20 cellular contexts compared by ENCODE assay signal in the genomic region with DNA sequence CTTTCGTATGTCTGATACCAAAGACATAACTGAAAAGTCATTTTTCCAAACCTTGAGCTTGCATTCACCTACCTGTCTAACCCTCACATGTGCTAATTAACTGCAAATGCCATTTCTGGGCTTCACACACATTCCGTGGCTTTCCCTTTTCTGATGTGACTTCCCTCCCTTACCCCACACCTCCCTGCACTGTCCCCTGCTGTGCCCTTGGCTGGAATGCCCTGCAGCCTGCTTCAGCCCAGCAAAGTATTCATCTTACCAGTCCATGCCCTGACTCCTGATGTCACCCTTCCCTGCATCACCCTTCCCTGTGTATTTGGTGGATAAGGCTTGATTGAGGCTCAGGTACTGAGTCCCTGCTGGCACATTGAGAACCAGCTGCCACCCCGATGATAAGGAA. TPM values are rescaled to one million over a fixed set of nuclear protein-coding genes. Genes with fewer than 3 reads are reported as not detected.
A peak's percentile ranks its signal among the peaks of the same experiment; 100 is the strongest.
DNase-seq lines count a peak whose midpoint lies in the region; ATAC-seq, FAIRE-seq and TF ChIP-seq lines count a peak whose summit lies in the region.
"Had no signal": no experiment of that assay in that cellular context is flagged by ENCODE, and none has a peak within 500 bp of the region (broad histone marks: within the 10 kb centered on the region; RNA-seq: fewer than 3 reads in every experiment).

No MANE protein-coding gene starts in this region.

- H3K9me3 ChIP-seq in HEK293 (ENCODE audit: control insufficient read depth, insufficient read depth, low read depth, low read length) (no peaks in the 10 kb centered on the region), K562 (replicated peaks; ENCODE audit: control insufficient read depth, insufficient read depth, low read depth, low read length) (no peaks in the 10 kb centered on the region)
- H3K9me3 ChIP-seq: HAP-1, MG63, SK-N-SH had no signal

- DNase-seq in ELF-1 (ENCODE audit: low read depth, low spot score) (peak; percentile 36), K562 (ENCODE audit: extremely low read depth in 1 of 4, low spot score in 3 of 4) (no peak), mesendoderm (peak; percentile 22), HT-29 (ENCODE audit: low spot score) (no peak), GM10266 (ENCODE audit: extremely low spot score) (no peak)
- no peak for DNase-seq in stimulated activated naive CD8-positive, alpha-beta T cell treated with anti-CD3 and anti-CD28 coated beads, Interleukin-15, Interleukin-2, amounts not matched to agents 100 U/mL and 50 U/mL, for 24 hours
- DNase-seq: CD4-positive, CD25-positive, alpha-beta regulatory T cell; COR-L47; DMS79; MG63; NCI-H1417; NCI-H187; NCI-H2107; NCI-H69; SIG-M5; SK-N-SH had no signal

- H3K79me2 ChIP-seq in K562 (ENCODE audit: control insufficient read depth, insufficient read depth, low read length), result no peaks in the 10 kb centered on the region
- H3K79me2 ChIP-seq in mesendoderm (ENCODE audit: control insufficient read depth, insufficient read depth, low read length), result no peaks in the 10 kb centered on the region

- CTCF ChIA-PET in HEK293 (lab: Yijun Ruan, JAX) (interaction anchor here (0.6 to 1.5 kb wide), 3 partner anchors 41 to 325 kb away, joined by 3 to 5 read pairs (median 4); no protein-coding TSS in a partner anchor), K562 (lab: Yijun Ruan, JAX; ENCODE audit: low intra/inter-chr PET ratio) (no interaction called here)

- H3K4me3 ChIP-seq in HEK293 (ENCODE audit: low read depth, low read length) (no peak overlapping the region), K562 (no peak overlapping the region), mesendoderm (ENCODE audit: low read length) (no peak overlapping the region)
- H3K4me3 ChIP-seq: GM12878, HAP-1, MG63 had no signal

- H2BK5ac ChIP-seq in mesendoderm (ENCODE audit: low read length), result no peak overlapping the region

- H3K56ac ChIP-seq in mesendoderm (ENCODE audit: low read length), result no peak overlapping the region

- POLR2A ChIA-PET in HEK293 (lab: Yijun Ruan, JAX) (interaction anchor here (1.1 kb wide), 1 partner anchor 12 kb away, joined by 4 read pairs; the partner anchor contains the start of genes ELMOD3 and RETSAT), K562 (lab: Yijun Ruan, JAX) (interaction anchor here (0.7 to 2.0 kb wide), 4 partner anchors 9 to 1260 kb away, joined by 3 to 6 read pairs (median 4); partner anchors contain the start of genes ELMOD3 and RETSAT)

- H2AFZ ChIP-seq in K562 (ENCODE audit: low read depth, low read length), result no peak overlapping the region

- intact Hi-C loops in K562 (cut with micrococcal nuclease), result no loop called here

- H3K23ac ChIP-seq in mesendoderm (ENCODE audit: low read length), result no peak overlapping the region

- no peak for ATAC-seq in K562
- no peak for ATAC-seq in stimulated activated naive CD8-positive, alpha-beta T cell treated with anti-CD3 and anti-CD28 coated beads, Interleukin-15, Interleukin-2, amounts not matched to agents 100 U/mL and 50 U/mL, for 24 hours
- ATAC-seq: GM12878 had no signal

- H2BK15ac ChIP-seq in mesendoderm (replicated peaks; ENCODE audit: low read depth), result no peak overlapping the region

- no peaks in the 10 kb centered on the region for H3K9me1 ChIP-seq in K562 (ENCODE audit: control insufficient read depth, insufficient read depth, low read length)

- no peak overlapping the region for H2AK5ac ChIP-seq in mesendoderm (ENCODE audit: low read length)

- no TSS peak for BruUV-seq in K562 (replicated peaks; lab: Mats Ljungman, UMichigan)

- H3K18ac ChIP-seq in mesendoderm (ENCODE audit: low read length), result no peak overlapping the region

- TF ChIP-seq CTCF in HEK293 (tag by site-specific recombination; IDR thresholded peaks at IDR 0.05) (no peak), K562 (IDR thresholded peaks at IDR 0.05 in 2 of 3, conservative IDR thresholded peaks at IDR 0.05 in 1 of 3; ENCODE audit: insufficient read depth in 2 of 3, low read depth in 1 of 3, low read length in 3 of 3) (no peak), GM10266 (IDR thresholded peaks at IDR 0.05; ENCODE audit: control insufficient read depth, insufficient read depth, low read depth, missing control alignments) (no peak)

- H3K4me2 ChIP-seq in K562 (ENCODE audit: insufficient read depth, low read length) (no peak overlapping the region), mesendoderm (ENCODE audit: low read length) (no peak overlapping the region)
- H3K4me2 ChIP-seq: SK-N-SH had no signal

- WGBS in K562 (ENCODE audit: insufficient coverage, low coverage, missing lambda C conversion rate), result 78% methylated on average over 2 of the region's 3 CpGs
- WGBS in mesendoderm (ENCODE audit: extremely low coverage, insufficient coverage, low lambda C conversion rate), result no CpG with 5 or more reads among the region's 3 CpGs

- H3K27ac ChIP-seq in HEK293 (ENCODE audit: extremely low read depth, low read depth, low read length), result no peak overlapping the region
- no peak overlapping the region for H3K27ac ChIP-seq in K562 (ENCODE audit: extremely low read depth, low read depth, low read length)
- no peak overlapping the region for H3K27ac ChIP-seq in mesendoderm (ENCODE audit: low read depth, low read length)

- H3K9ac ChIP-seq in K562 (ENCODE audit: insufficient read depth in 1 of 2, low read depth in 2 of 2, low read length in 2 of 2), result no peak overlapping the region
- H3K9ac ChIP-seq in mesendoderm (ENCODE audit: low read length), result no peak overlapping the region
- H3K9ac ChIP-seq: SK-N-SH had no signal

- H3K27me3 ChIP-seq in K562 (ENCODE audit: control insufficient read depth in 2 of 2, insufficient read depth in 2 of 2, low read length in 2 of 2) (no peaks in the 10 kb centered on the region; a peak in 1 of 5 replicates), mesendoderm (ENCODE audit: insufficient read depth, low read length, poor library complexity) (no peaks in the 10 kb centered on the region)

- no peaks in the 10 kb centered on the region for H3K4me1 ChIP-seq in HEK293 (ENCODE audit: control insufficient read depth, insufficient read depth, low read length)
- H3K4me1 ChIP-seq in K562 (replicated peaks in 1 of 2; ENCODE audit: control insufficient read depth in 2 of 2, insufficient read depth in 2 of 2, low read length in 2 of 2), result peaks cover 0 to 3% of the 10 kb centered on the region in 2 experiments; a peak in 3 of 5 replicates
- no peaks in the 10 kb centered on the region for H3K4me1 ChIP-seq in mesendoderm (ENCODE audit: control insufficient read depth, low read depth, low read length)

- no peak for TF ChIP-seq EP300 in K562 (IDR thresholded peaks at IDR 0.05; ENCODE audit: low read length)

- no peak for TF ChIP-seq RAD21 in K562 (CRISPR knock-in tag; conservative IDR thresholded peaks at IDR 0.05 in 1 of 2, IDR thresholded peaks at IDR 0.05 in 1 of 2)

- H3K4ac ChIP-seq in mesendoderm (ENCODE audit: low read depth, low read length), result no peak overlapping the region

- H3K79me1 ChIP-seq in mesendoderm (ENCODE audit: low read length), result no peaks in the 10 kb centered on the region

- H3K36me3 ChIP-seq in HEK293 (ENCODE audit: control insufficient read depth in 2 of 2, insufficient read depth in 1 of 2, low read length in 2 of 2), result peaks cover 1 to 44% of the 10 kb centered on the region in 2 experiments; a peak in 2 of 3 replicates
- peaks cover 19% of the 10 kb centered on the region; the same call in 1 of the 3 replicates for H3K36me3 ChIP-seq in K562 (ENCODE audit: control insufficient read depth, insufficient read depth, low read length)
- H3K36me3 ChIP-seq in mesendoderm (ENCODE audit: control insufficient read depth, insufficient read depth, low read length), result peaks cover 4% of the 10 kb centered on the region

- in situ Hi-C loops in K562 (cut with MboI), result no loop called here

- H4K20me1 ChIP-seq in K562 (replicated peaks; ENCODE audit: control insufficient read depth, insufficient read depth, low read length), result no peaks in the 10 kb centered on the region

- H2BK120ac ChIP-seq in mesendoderm (ENCODE audit: low read depth, low read length), result no peak overlapping the region

- no peak overlapping the region for H4K5ac ChIP-seq in mesendoderm (ENCODE audit: low read length)

- peak; percentile 15 for FAIRE-seq in K562 (lab: Jason Lieb, UNC)
- FAIRE-seq: A204.1, GM12878 had no signal

- TF ChIP-seq POLR2A in K562 (conservative IDR thresholded peaks at IDR 0.05), result no peak; the same call in 1 of the 2 replicates

- no peak overlapping the region for H4K8ac ChIP-seq in mesendoderm (ENCODE audit: low read depth, low read length)

RNA-seq across cellular contexts. Expression of gene RETSAT, which starts 12.2 kb away (rescaled TPM):
- 45.6 and 82.8 TPM in 2 replicates for total RNA-seq in K562 (2011; cell fraction: chromatin; rRNA removed; ENCODE audit: low replicate concordance)
- 68.5 and 68.6 TPM in 2 replicates for total RNA-seq in K562 (2011; cell fraction: nucleolus; rRNA removed)
- 61.2 and 66.1 TPM in 2 replicates for total RNA-seq in K562 (2011; cell fraction: nucleoplasm; rRNA removed)
- total RNA-seq in K562 (2014; rRNA removed) (12.3 and 15.6 TPM in 2 replicates), K562 (2014; rRNA removed; fragmentation: Illumina TruSeq; extraction: Trizol) (13.2 and 14.4 TPM in 2 replicates), K562 (2015; rRNA removed; fragmentation: Illumina TruSeq; extraction: Trizol) (17.9 and 20.0 TPM in 2 replicates), K562 (2021) (19.5 and 20.1 TPM in 2 replicates)
- polyA plus RNA-seq in K562 (2011; rRNA removed) (16.8 and 18.3 TPM in 2 replicates), K562 (2014; fragmentation: Illumina TruSeq; extraction: Trizol) (18.7 and 21.6 TPM in 2 replicates), K562 (2014; fragmentation: Nextera tagmentation; extraction: Ambion mirVana) (1 to 10 TPM; 1.9 to 5.6 TPM), K562 (2014; rRNA removed) (13.8 and 16.5 TPM in 2 replicates)
- polyA plus RNA-seq in K562 (2011; cell fraction: cytosol; rRNA removed), result 16.5 and 17.9 TPM in 2 replicates
- 58.2 and 61.1 TPM in 2 replicates for polyA plus RNA-seq in K562 (2011; cell fraction: nucleus; rRNA removed)
- polyA plus RNA-seq in K562 (2012), result 18.6 and 29.4 TPM in 2 replicates
- polyA minus RNA-seq in K562 (2011; rRNA and poly(A)+ RNA removed), result 17.0 and 18.0 TPM in 2 replicates
- 13.9 and 14.6 TPM in 2 replicates for polyA minus RNA-seq in K562 (2011; cell fraction: cytosol; rRNA and poly(A)+ RNA removed)
- 17.0 and 26.4 TPM in 2 replicates for polyA minus RNA-seq in K562 (2011; cell fraction: nucleus; rRNA and poly(A)+ RNA removed)
- polyA plus RNA-seq in mesendoderm (2013, experiment 1 of 2), result 6.9 TPM
- polyA plus RNA-seq in mesendoderm (2013, experiment 2 of 2), result 7.5 TPM
- 18.5 and 23.5 TPM in 2 replicates for total RNA-seq in HT-29 (2014; rRNA removed; shearing (Covaris generic))

RNA-seq across cellular contexts. Expression of gene ELMOD3, which starts 12.4 kb away (rescaled TPM):
- 51.6 and 62.7 TPM in 2 replicates for total RNA-seq in K562 (2011; cell fraction: chromatin; rRNA removed; ENCODE audit: low replicate concordance)
- 34.3 and 36.0 TPM in 2 replicates for total RNA-seq in K562 (2011; cell fraction: nucleolus; rRNA removed)
- total RNA-seq in K562 (2011; cell fraction: nucleoplasm; rRNA removed), result 37.3 and 43.5 TPM in 2 replicates
- total RNA-seq in K562 (2014; rRNA removed), result 6.2 and 9.8 TPM in 2 replicates
- total RNA-seq in K562 (2014; rRNA removed; fragmentation: Illumina TruSeq; extraction: Trizol), result 10.5 and 11.6 TPM in 2 replicates
- 12.4 and 14.5 TPM in 2 replicates for total RNA-seq in K562 (2015; rRNA removed; fragmentation: Illumina TruSeq; extraction: Trizol)
- 7.8 and 9.2 TPM in 2 replicates for total RNA-seq in K562 (2021)
- 14.5 and 18.7 TPM in 2 replicates for polyA plus RNA-seq in K562 (2011; rRNA removed)
- 11.4 and 12.2 TPM in 2 replicates for polyA plus RNA-seq in K562 (2011; cell fraction: cytosol; rRNA removed)
- 29.7 and 49.5 TPM in 2 replicates for polyA plus RNA-seq in K562 (2011; cell fraction: nucleus; rRNA removed)
- 8.8 and 16.0 TPM in 2 replicates for polyA plus RNA-seq in K562 (2012)
- 11.1 and 14.3 TPM in 2 replicates for polyA plus RNA-seq in K562 (2014; fragmentation: Illumina TruSeq; extraction: Trizol)
- 1 to 10 TPM; 2.7 to 6.4 TPM for polyA plus RNA-seq in K562 (2014; fragmentation: Nextera tagmentation; extraction: Ambion mirVana)
- 14.5 and 14.6 TPM in 2 replicates for polyA plus RNA-seq in K562 (2014; rRNA removed)
- polyA minus RNA-seq in K562 (2011; rRNA and poly(A)+ RNA removed), result 11.0 and 17.1 TPM in 2 replicates
- 2.5 and 4.8 TPM in 2 replicates for polyA minus RNA-seq in K562 (2011; cell fraction: cytosol; rRNA and poly(A)+ RNA removed)
- 11.9 and 12.7 TPM in 2 replicates for polyA minus RNA-seq in K562 (2011; cell fraction: nucleus; rRNA and poly(A)+ RNA removed)
- polyA plus RNA-seq in mesendoderm (2013, experiment 1 of 2), result 5.0 TPM
- 4.7 TPM for polyA plus RNA-seq in mesendoderm (2013, experiment 2 of 2)
- total RNA-seq in HT-29 (2014; rRNA removed; shearing (Covaris generic)), result 6.5 and 7.1 TPM in 2 replicates

RNA-seq across cellular contexts. Expression of gene TGOLN2, which starts 14.4 kb away (rescaled TPM):
- total RNA-seq in K562 (2011; cell fraction: chromatin; rRNA removed; ENCODE audit: low replicate concordance), result 117 and 121 TPM in 2 replicates
- 73.6 and 84.5 TPM in 2 replicates for total RNA-seq in K562 (2011; cell fraction: nucleolus; rRNA removed)
- total RNA-seq in K562 (2011; cell fraction: nucleoplasm; rRNA removed), result 118 and 151 TPM in 2 replicates
- total RNA-seq in K562 (2014; rRNA removed), result 35.9 and 40.7 TPM in 2 replicates
- total RNA-seq in K562 (2014; rRNA removed; fragmentation: Illumina TruSeq; extraction: Trizol), result 28.3 and 32.1 TPM in 2 replicates
- 30.7 and 31.9 TPM in 2 replicates for total RNA-seq in K562 (2015; rRNA removed; fragmentation: Illumina TruSeq; extraction: Trizol)
- total RNA-seq in K562 (2021), result 47.4 and 48.0 TPM in 2 replicates
- polyA plus RNA-seq in K562 (2011; rRNA removed), result 38.9 and 61.7 TPM in 2 replicates
- polyA plus RNA-seq in K562 (2011; cell fraction: cytosol; rRNA removed), result 33.8 and 36.9 TPM in 2 replicates
- 42.9 and 60.6 TPM in 2 replicates for polyA plus RNA-seq in K562 (2011; cell fraction: nucleus; rRNA removed)
- 35.4 and 54.6 TPM in 2 replicates for polyA plus RNA-seq in K562 (2012)
- polyA plus RNA-seq in K562 (2014; fragmentation: Illumina TruSeq; extraction: Trizol), result 60.5 and 66.5 TPM in 2 replicates
- polyA plus RNA-seq in K562 (2014; fragmentation: Nextera tagmentation; extraction: Ambion mirVana), result 10 to 100 TPM; 13.0 to 18.0 TPM
- 52.1 and 53.1 TPM in 2 replicates for polyA plus RNA-seq in K562 (2014; rRNA removed)
- polyA minus RNA-seq in K562 (2011; rRNA and poly(A)+ RNA removed), result 27.2 and 44.1 TPM in 2 replicates
- 19.2 and 19.4 TPM in 2 replicates for polyA minus RNA-seq in K562 (2011; cell fraction: cytosol; rRNA and poly(A)+ RNA removed)
- polyA minus RNA-seq in K562 (2011; cell fraction: nucleus; rRNA and poly(A)+ RNA removed), result 25.9 and 26.5 TPM in 2 replicates
- 40.7 TPM for polyA plus RNA-seq in mesendoderm (2013, experiment 1 of 2)
- polyA plus RNA-seq in mesendoderm (2013, experiment 2 of 2), result 39.8 TPM
- 121 and 133 TPM in 2 replicates for total RNA-seq in HT-29 (2014; rRNA removed; shearing (Covaris generic))

Comparison
In these comparisons a context has a peak if more than half of its experiments do, and no peak if none do; other contexts are left out.
1. DNase-seq: peak in ELF-1 (single experiment) and mesendoderm (single experiment); none in K562 (0 of 4), stimulated activated naive CD8-positive, alpha-beta T cell treated with anti-CD3 and anti-CD28 coated beads, Interleukin-15, Interleukin-2, amounts not matched to agents 100 U/mL and 50 U/mL, for 24 hours (single experiment), HT-29 (single experiment) and GM10266 (single experiment).